1 cellular context compared by ENCODE assay signal in the genomic region with DNA sequence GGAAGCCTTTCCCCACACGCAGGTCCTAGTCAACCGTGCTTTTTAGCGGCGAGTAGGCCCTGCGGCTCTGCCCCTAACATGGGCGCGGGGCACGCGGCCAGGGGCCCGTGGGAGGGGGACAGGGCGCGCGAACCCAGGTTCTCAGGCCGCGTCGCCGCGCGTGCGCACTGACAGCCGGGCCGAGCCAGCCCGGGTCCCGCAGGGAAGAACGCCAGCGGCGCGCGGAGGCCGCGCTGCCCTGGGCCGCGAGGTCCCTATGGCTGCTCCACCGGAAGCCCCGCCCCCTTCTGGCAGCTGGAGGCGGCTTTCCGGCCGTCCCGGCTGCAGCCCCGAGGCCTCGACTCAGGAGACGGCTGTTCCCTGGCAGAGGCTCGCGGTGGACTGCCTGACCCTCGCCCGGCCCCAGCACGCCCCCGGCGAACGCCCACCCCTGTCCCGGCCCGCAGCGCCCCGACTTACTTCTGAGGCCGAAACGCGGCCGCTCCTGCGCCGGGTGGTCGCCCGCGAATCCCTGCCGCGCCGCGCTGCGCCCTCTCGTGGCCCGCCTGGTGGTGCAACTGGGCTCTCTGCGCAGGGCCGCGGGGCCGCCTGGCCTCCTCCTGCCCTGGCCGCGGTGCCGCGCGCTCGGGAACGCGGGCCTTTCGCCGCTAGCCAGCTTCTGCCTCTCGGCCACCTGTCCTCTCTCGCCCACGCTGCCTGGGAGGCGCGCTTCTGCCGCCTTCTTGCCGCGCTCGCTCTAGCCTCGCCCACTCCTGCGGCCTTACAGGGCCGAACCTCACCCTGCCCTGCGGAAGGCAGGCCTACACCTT.
TF ChIP-seq lines count a peak whose summit lies in the region.

No MANE protein-coding gene starts in this region.

TF ChIP-seq in HepG2, 621 proteins besides CTCF, POLR2A, EP300 and RAD21 (continued from another document and continues in another):
- TF ChIP-seq, protein P1, sequence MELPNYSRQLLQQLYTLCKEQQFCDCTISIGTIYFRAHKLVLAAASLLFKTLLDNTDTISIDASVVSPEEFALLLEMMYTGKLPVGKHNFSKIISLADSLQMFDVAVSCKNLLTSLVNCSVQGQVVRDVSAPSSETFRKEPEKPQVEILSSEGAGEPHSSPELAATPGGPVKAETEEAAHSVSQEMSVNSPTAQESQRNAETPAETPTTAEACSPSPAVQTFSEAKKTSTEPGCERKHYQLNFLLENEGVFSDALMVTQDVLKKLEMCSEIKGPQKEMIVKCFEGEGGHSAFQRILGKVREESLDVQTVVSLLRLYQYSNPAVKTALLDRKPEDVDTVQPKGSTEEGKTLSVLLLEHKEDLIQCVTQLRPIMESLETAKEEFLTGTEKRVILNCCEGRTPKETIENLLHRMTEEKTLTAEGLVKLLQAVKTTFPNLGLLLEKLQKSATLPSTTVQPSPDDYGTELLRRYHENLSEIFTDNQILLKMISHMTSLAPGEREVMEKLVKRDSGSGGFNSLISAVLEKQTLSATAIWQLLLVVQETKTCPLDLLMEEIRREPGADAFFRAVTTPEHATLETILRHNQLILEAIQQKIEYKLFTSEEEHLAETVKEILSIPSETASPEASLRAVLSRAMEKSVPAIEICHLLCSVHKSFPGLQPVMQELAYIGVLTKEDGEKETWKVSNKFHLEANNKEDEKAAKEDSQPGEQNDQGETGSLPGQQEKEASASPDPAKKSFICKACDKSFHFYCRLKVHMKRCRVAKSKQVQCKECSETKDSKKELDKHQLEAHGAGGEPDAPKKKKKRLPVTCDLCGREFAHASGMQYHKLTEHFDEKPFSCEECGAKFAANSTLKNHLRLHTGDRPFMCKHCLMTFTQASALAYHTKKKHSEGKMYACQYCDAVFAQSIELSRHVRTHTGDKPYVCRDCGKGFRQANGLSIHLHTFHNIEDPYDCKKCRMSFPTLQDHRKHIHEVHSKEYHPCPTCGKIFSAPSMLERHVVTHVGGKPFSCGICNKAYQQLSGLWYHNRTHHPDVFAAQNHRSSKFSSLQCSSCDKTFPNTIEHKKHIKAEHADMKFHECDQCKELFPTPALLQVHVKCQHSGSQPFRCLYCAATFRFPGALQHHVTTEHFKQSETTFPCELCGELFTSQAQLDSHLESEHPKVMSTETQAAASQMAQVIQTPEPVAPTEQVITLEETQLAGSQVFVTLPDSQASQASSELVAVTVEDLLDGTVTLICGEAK (IDR thresholded peaks at IDR 0.05): no peak
- TF ChIP-seq, protein P1 (CRISPR knock-in tag; IDR thresholded peaks at IDR 0.05): peak; percentile 32; the same call in 1 of the 2 replicates
- TF ChIP-seq KDM4B (CRISPR knock-in tag; IDR thresholded peaks at IDR 0.05) (0 out of 2 replicates have a peak, but pooled peaks have one; percentile 30), ZNF577 (CRISPR knock-in tag; IDR thresholded peaks at IDR 0.05; ENCODE audit: borderline replicate concordance, low read depth) (no peak), TBP (CRISPR knock-in tag; IDR thresholded peaks at IDR 0.05) (no peak), AHR (CRISPR knock-in tag; IDR thresholded peaks at IDR 0.05) (no peak), U2AF2 (IDR thresholded peaks at IDR 0.05; ENCODE audit: low read depth, low read length) (no peak), SRSF4 (IDR thresholded peaks at IDR 0.05; ENCODE audit: low read depth, low read length, poor library complexity, severe bottlenecking) (no peak), ATF7 (IDR thresholded peaks at IDR 0.05) (no peak), ATF7 (CRISPR knock-in tag; IDR thresholded peaks at IDR 0.05) (no peak; the same call in 1 of the 2 replicates), ZNF546 (CRISPR knock-in tag; conservative IDR thresholded peaks at IDR 0.05) (peak; percentile 95), ZNF891 (CRISPR knock-in tag; IDR thresholded peaks at IDR 0.05) (peak; percentile 15; the same call in 1 of the 2 replicates), ZNF766 (CRISPR knock-in tag; IDR thresholded peaks at IDR 0.05; ENCODE audit: borderline replicate concordance) (peak; percentile 59; the same call in 1 of the 2 replicates), KLF16 (CRISPR knock-in tag; IDR thresholded peaks at IDR 0.05) (peak; percentile 28 to 43; a peak in 1 of 4 replicates), NAIF1 (CRISPR knock-in tag; IDR thresholded peaks at IDR 0.05; ENCODE audit: borderline replicate concordance) (no peak), ZNF232 (CRISPR knock-in tag; IDR thresholded peaks at IDR 0.05; ENCODE audit: borderline replicate concordance) (peak; percentile 28), ZNF549 (CRISPR knock-in tag; IDR thresholded peaks at IDR 0.05) (0 out of 2 replicates have a peak, but pooled peaks have one; percentile 34), ATF7-NPFF (CRISPR knock-in tag; IDR thresholded peaks at IDR 0.05; ENCODE audit: low read depth) (peak; percentile 88), ZMAT3 (CRISPR knock-in tag; conservative IDR thresholded peaks at IDR 0.05) (peak; percentile 90), HMG20B (CRISPR knock-in tag; conservative IDR thresholded peaks at IDR 0.05) (no peak; the same call in 1 of the 2 replicates), GTF2F1 (IDR thresholded peaks at IDR 0.05; ENCODE audit: low read length) (no peak), RBM39 (IDR thresholded peaks at IDR 0.05; ENCODE audit: low read depth, low read length, poor library complexity, severe bottlenecking) (no peak), AGO1 (IDR thresholded peaks at IDR 0.05; ENCODE audit: low read depth, low read length, poor library complexity, severe bottlenecking) (peak; percentile 29), REL (CRISPR knock-in tag; conservative IDR thresholded peaks at IDR 0.05) (no peak), ZSCAN9 (CRISPR knock-in tag; IDR thresholded peaks at IDR 0.05; ENCODE audit: borderline replicate concordance) (peak; percentile 85; the same call in 1 of the 2 replicates), TCF7 (IDR thresholded peaks at IDR 0.05; ENCODE audit: low read depth) (no peak), EZH2 (conservative IDR thresholded peaks at IDR 0.05; ENCODE audit: low read depth, low read length) (no peak), FOXK2 (IDR thresholded peaks at IDR 0.05) (no peak), NCOA2 (CRISPR knock-in tag; IDR thresholded peaks at IDR 0.05) (no peak), ZNF558 (CRISPR knock-in tag; IDR thresholded peaks at IDR 0.05; ENCODE audit: borderline replicate concordance) (peak; percentile 83; the same call in 1 of the 2 replicates), JUND (CRISPR knock-in tag; IDR thresholded peaks at IDR 0.05) (peak; percentile 67)
- TF ChIP-seq, protein P2, sequence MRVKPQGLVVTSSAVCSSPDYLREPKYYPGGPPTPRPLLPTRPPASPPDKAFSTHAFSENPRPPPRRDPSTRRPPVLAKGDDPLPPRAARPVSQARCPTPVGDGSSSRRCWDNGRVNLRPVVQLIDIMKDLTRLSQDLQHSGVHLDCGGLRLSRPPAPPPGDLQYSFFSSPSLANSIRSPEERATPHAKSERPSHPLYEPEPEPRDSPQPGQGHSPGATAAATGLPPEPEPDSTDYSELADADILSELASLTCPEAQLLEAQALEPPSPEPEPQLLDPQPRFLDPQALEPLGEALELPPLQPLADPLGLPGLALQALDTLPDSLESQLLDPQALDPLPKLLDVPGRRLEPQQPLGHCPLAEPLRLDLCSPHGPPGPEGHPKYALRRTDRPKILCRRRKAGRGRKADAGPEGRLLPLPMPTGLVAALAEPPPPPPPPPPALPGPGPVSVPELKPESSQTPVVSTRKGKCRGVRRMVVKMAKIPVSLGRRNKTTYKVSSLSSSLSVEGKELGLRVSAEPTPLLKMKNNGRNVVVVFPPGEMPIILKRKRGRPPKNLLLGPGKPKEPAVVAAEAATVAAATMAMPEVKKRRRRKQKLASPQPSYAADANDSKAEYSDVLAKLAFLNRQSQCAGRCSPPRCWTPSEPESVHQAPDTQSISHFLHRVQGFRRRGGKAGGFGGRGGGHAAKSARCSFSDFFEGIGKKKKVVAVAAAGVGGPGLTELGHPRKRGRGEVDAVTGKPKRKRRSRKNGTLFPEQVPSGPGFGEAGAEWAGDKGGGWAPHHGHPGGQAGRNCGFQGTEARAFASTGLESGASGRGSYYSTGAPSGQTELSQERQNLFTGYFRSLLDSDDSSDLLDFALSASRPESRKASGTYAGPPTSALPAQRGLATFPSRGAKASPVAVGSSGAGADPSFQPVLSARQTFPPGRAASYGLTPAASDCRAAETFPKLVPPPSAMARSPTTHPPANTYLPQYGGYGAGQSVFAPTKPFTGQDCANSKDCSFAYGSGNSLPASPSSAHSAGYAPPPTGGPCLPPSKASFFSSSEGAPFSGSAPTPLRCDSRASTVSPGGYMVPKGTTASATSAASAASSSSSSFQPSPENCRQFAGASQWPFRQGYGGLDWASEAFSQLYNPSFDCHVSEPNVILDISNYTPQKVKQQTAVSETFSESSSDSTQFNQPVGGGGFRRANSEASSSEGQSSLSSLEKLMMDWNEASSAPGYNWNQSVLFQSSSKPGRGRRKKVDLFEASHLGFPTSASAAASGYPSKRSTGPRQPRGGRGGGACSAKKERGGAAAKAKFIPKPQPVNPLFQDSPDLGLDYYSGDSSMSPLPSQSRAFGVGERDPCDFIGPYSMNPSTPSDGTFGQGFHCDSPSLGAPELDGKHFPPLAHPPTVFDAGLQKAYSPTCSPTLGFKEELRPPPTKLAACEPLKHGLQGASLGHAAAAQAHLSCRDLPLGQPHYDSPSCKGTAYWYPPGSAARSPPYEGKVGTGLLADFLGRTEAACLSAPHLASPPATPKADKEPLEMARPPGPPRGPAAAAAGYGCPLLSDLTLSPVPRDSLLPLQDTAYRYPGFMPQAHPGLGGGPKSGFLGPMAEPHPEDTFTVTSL (CRISPR knock-in tag; IDR thresholded peaks at IDR 0.05; ENCODE audit: borderline replicate concordance): no peak; the same call in 1 of the 2 replicates
- TF ChIP-seq, protein P3, sequence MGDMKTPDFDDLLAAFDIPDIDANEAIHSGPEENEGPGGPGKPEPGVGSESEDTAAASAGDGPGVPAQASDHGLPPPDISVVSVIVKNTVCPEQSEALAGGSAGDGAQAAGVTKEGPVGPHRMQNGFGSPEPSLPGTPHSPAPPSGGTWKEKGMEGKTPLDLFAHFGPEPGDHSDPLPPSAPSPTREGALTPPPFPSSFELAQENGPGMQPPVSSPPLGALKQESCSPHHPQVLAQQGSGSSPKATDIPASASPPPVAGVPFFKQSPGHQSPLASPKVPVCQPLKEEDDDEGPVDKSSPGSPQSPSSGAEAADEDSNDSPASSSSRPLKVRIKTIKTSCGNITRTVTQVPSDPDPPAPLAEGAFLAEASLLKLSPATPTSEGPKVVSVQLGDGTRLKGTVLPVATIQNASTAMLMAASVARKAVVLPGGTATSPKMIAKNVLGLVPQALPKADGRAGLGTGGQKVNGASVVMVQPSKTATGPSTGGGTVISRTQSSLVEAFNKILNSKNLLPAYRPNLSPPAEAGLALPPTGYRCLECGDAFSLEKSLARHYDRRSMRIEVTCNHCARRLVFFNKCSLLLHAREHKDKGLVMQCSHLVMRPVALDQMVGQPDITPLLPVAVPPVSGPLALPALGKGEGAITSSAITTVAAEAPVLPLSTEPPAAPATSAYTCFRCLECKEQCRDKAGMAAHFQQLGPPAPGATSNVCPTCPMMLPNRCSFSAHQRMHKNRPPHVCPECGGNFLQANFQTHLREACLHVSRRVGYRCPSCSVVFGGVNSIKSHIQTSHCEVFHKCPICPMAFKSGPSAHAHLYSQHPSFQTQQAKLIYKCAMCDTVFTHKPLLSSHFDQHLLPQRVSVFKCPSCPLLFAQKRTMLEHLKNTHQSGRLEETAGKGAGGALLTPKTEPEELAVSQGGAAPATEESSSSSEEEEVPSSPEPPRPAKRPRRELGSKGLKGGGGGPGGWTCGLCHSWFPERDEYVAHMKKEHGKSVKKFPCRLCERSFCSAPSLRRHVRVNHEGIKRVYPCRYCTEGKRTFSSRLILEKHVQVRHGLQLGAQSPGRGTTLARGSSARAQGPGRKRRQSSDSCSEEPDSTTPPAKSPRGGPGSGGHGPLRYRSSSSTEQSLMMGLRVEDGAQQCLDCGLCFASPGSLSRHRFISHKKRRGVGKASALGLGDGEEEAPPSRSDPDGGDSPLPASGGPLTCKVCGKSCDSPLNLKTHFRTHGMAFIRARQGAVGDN (CRISPR knock-in tag; IDR thresholded peaks at IDR 0.05): peak; percentile 100
- TF ChIP-seq, protein P4, sequence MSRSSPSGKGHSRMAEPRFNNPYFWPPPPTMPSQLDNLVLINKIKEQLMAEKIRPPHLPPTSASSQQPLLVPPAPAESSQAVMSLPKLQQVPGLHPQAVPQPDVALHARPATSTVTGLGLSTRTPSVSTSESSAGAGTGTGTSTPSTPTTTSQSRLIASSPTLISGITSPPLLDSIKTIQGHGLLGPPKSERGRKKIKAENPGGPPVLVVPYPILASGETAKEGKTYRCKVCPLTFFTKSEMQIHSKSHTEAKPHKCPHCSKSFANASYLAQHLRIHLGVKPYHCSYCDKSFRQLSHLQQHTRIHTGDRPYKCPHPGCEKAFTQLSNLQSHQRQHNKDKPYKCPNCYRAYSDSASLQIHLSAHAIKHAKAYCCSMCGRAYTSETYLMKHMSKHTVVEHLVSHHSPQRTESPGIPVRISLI (CRISPR knock-in tag; IDR thresholded peaks at IDR 0.05; ENCODE audit: borderline replicate concordance): peak; percentile 20; the same call in 1 of the 2 replicates
- TF ChIP-seq, protein P5, sequence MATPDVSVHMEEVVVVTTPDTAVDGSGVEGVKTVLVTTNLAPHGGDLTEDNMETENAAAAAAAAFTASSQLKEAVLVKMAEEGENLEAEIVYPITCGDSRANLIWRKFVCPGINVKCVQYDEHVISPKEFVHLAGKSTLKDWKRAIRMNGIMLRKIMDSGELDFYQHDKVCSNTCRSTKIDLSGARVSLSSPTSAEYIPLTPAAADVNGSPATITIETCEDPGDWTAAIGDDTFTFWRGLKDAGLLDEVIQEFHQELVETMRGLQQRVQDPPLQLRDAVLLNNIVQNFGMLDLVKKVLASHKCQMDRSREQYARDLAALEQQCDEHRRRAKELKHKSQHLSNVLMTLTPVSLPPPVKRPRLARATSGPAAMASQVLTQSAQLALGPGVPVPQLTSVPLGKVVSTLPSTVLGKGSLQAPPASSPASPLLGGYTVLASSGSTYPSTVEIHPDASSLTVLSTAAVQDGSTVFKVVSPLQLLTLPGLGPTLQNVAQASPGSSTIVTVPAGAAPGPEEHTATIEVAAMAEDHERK (CRISPR knock-in tag; IDR thresholded peaks at IDR 0.05; ENCODE audit: low read depth): no peak
